ENCODE assay signal across 17 cellular contexts in genomic region chr6:52513464-52513863, GRCh38.
DNase-seq lines count a peak whose midpoint lies in the region; ATAC-seq and TF ChIP-seq lines count a peak whose summit lies in the region.
"Had no signal": no experiment of that assay in that cellular context is flagged by ENCODE, and none has a peak within 500 bp of the region (broad histone marks: within the 10 kb centered on the region; RNA-seq: fewer than 3 reads in every experiment).

No MANE protein-coding gene starts in this region.

- H3K27me3 ChIP-seq in right atrium auricular region (no peaks in the 10 kb centered on the region), vagina (no peaks in the 10 kb centered on the region)

- H3K4me1 Mint-ChIP-seq in osteocyte (ENCODE audit: unreplicated experiment): peaks cover 99% of the 10 kb centered on the region
- peaks cover 5% of the 10 kb centered on the region for H3K4me1 Mint-ChIP-seq in activated T-cell treated with anti-CD3 and anti-CD28 coated beads, Interleukin-2, amount 50 U/mL, for 4 hours (ENCODE audit: low read depth)

- H3K9me3 Mint-ChIP-seq in osteocyte (ENCODE audit: unreplicated experiment): no peaks in the 10 kb centered on the region
- no peaks in the 10 kb centered on the region for H3K9me3 Mint-ChIP-seq in activated T-cell treated with anti-CD3 and anti-CD28 coated beads, Interleukin-2, amount 50 U/mL, for 4 hours
- H3K9me3 Mint-ChIP-seq: activated B cell treated with CpG ODN at 0.5 μM for 24 hours had no signal

- DNase-seq in right atrium auricular region (ENCODE audit: low spot score) (no peak), cardiac septum (ENCODE audit: low spot score) (no peak), erythroblast (lab: John Stamatoyannopoulos, UW) (peak; percentile 52 to 58), osteocyte (ENCODE audit: extremely low spot score, unreplicated experiment) (no peak), vagina (ENCODE audit: extremely low spot score in 2 of 2) (no peak)
- no peak for DNase-seq in activated T-cell treated with anti-CD3 and anti-CD28 coated beads, Interleukin-2, amount 50 U/mL, for 4 hours
- no peak for DNase-seq in activated T-cell treated with anti-CD3 and anti-CD28 coated beads, Interleukin-2, amount 50 U/mL, for 48 hours
- DNase-seq: activated B cell treated with CpG ODN at 0.5 μM for 24 hours; activated naive CD4-positive, alpha-beta T cell; COR-L47; effector CD8-positive, alpha-beta T cell; GDM1; NCI-H1048; NCI-H446; stimulated activated CD4-positive, alpha-beta T cell treated with anti-CD3 and anti-CD28 coated beads, Interleukin-1b, Interleukin-23, amount 100 ng/mL, for 48 hours had no signal

- intact Hi-C loops in cardiac septum (cut with DNase I): loop anchor here (2.0 kb wide), 1 partner anchor 63 kb away; the partner anchor contains the start of gene TRAM2
- intact Hi-C loops in vagina (cut with DNase I): loop anchor here (5.0 kb wide), 1 partner anchor 64 kb away; the partner anchor contains the start of gene TRAM2

- peak overlapping the region; percentile 5 for H3K4me3 Mint-ChIP-seq in osteocyte (ENCODE audit: unreplicated experiment)
- H3K4me3 Mint-ChIP-seq in activated T-cell treated with anti-CD3 and anti-CD28 coated beads, Interleukin-2, amount 50 U/mL, for 4 hours: no peak overlapping the region
- H3K4me3 Mint-ChIP-seq: activated B cell treated with CpG ODN at 0.5 μM for 24 hours had no signal

- H3K4me1 ChIP-seq in right atrium auricular region (peaks cover 0 to 76% of the 10 kb centered on the region in 2 donors), vagina (peaks cover 71% of the 10 kb centered on the region)

- H3K9me3 ChIP-seq in right atrium auricular region (no peaks in the 10 kb centered on the region), vagina (no peaks in the 10 kb centered on the region)

- H3K4me3 ChIP-seq in right atrium auricular region: no peak overlapping the region
- H3K4me3 ChIP-seq in vagina: no peak overlapping the region

- no peak for ATAC-seq in HG02840 (IDR thresholded peaks at IDR 0.05; ENCODE audit: low FRiP score, unreplicated experiment)
- no peak for ATAC-seq in activated T-cell treated with anti-CD3 and anti-CD28 coated beads, Interleukin-2, amount 50 U/mL, for 4 hours

- no peaks in the 10 kb centered on the region for H3K27me3 Mint-ChIP-seq in osteocyte (ENCODE audit: unreplicated experiment)
- no peaks in the 10 kb centered on the region for H3K27me3 Mint-ChIP-seq in activated T-cell treated with anti-CD3 and anti-CD28 coated beads, Interleukin-2, amount 50 U/mL, for 4 hours (ENCODE audit: low read depth)
- H3K27me3 Mint-ChIP-seq: activated B cell treated with CpG ODN at 0.5 μM for 24 hours, progenitor cell of endocrine pancreas had no signal

- H3K27ac Mint-ChIP-seq in osteocyte (ENCODE audit: unreplicated experiment): peak overlapping the region; percentile 99
- H3K27ac Mint-ChIP-seq: activated B cell treated with CpG ODN at 0.5 μM for 24 hours, progenitor cell of endocrine pancreas had no signal

- no peak for TF ChIP-seq CTCF in right atrium auricular region (IDR thresholded peaks at IDR 0.05)
- no peak for TF ChIP-seq CTCF in osteocyte (IDR thresholded peaks at IDR 0.05)
- no peak for TF ChIP-seq CTCF in vagina (IDR thresholded peaks at IDR 0.05)

- H3K36me3 Mint-ChIP-seq in osteocyte (ENCODE audit: unreplicated experiment): peaks cover 83% of the 10 kb centered on the region
- peaks cover 30% of the 10 kb centered on the region for H3K36me3 Mint-ChIP-seq in activated T-cell treated with anti-CD3 and anti-CD28 coated beads, Interleukin-2, amount 50 U/mL, for 4 hours (ENCODE audit: insufficient read depth)

- H3K27ac ChIP-seq in right atrium auricular region: peak overlapping the region; percentile 76 to 84
- peak overlapping the region; percentile 91 for H3K27ac ChIP-seq in vagina

- H3K36me3 ChIP-seq in right atrium auricular region: peaks cover 37% of the 10 kb centered on the region
- H3K36me3 ChIP-seq in vagina: peaks cover 0 to 11% of the 10 kb centered on the region in 2 donors

- TF ChIP-seq POLR2A in erythroblast (IDR thresholded peaks at IDR 0.05; ENCODE audit: low read length): no peak
- no peak for TF ChIP-seq POLR2A in vagina (IDR thresholded peaks at IDR 0.05)

Comparison
In these comparisons a context has a peak if more than half of its experiments do, and no peak if none do; other contexts are left out.
1. DNase-seq: peak in erythroblast (2 of 2); none in right atrium auricular region (single experiment), cardiac septum (single experiment), osteocyte (single experiment), vagina (0 of 2), activated T-cell treated with anti-CD3 and anti-CD28 coated beads, Interleukin-2, amount 50 U/mL, for 4 hours (single experiment) and activated T-cell treated with anti-CD3 and anti-CD28 coated beads, Interleukin-2, amount 50 U/mL, for 48 hours (0 of 2).